23 cellular contexts compared by ENCODE assay signal in genomic region chr2:25829828-25830227, GRCh38. TPM values are rescaled to one million over a fixed set of nuclear protein-coding genes. Genes with fewer than 3 reads are reported as not detected.
DNase-seq lines count a peak whose midpoint lies in the region; ATAC-seq and TF ChIP-seq lines count a peak whose summit lies in the region.
"Had no signal": no experiment of that assay in that cellular context is flagged by ENCODE, and none has a peak within 500 bp of the region (broad histone marks: within the 10 kb centered on the region; RNA-seq: fewer than 3 reads in every experiment).

No MANE protein-coding gene starts in this region.

- H3K9ac ChIP-seq in subcutaneous abdominal adipose tissue (ENCODE audit: low read length in 5 of 5): peak overlapping the region in 2 of 5 donors; percentile 20 to 36
- H3K9ac ChIP-seq in SK-N-SH: no peak overlapping the region

- no peaks in the 10 kb centered on the region for H3K27me3 ChIP-seq in subcutaneous abdominal adipose tissue (ENCODE audit: control insufficient read depth in 5 of 5, insufficient read depth in 4 of 5, low read length in 5 of 5)
- no peaks in the 10 kb centered on the region for H3K27me3 ChIP-seq in SK-N-SH (ENCODE audit: insufficient read depth)
- H3K27me3 ChIP-seq in SJCRH30: no peaks in the 10 kb centered on the region
- H3K27me3 ChIP-seq: testis had no signal

- peaks cover 3 to 15% (median 15%) of the 10 kb centered on the region in 5 donors for H3K4me1 ChIP-seq in subcutaneous abdominal adipose tissue (ENCODE audit: control insufficient read depth in 5 of 5, insufficient read depth in 5 of 5, low read length in 5 of 5)
- H3K4me1 ChIP-seq in SK-N-SH (ENCODE audit: control insufficient read depth in 1 of 2, insufficient read depth in 2 of 2, low read depth in 1 of 2, low read length in 1 of 2): peaks cover 0 to 2% of the 10 kb centered on the region in 2 experiments; a peak in 1 of 4 replicates
- H3K4me1 ChIP-seq in SJCRH30: no peaks in the 10 kb centered on the region
- H3K4me1 ChIP-seq: testis had no signal

- H3K36me3 Mint-ChIP-seq in activated naive CD4-positive, alpha-beta T cell treated with anti-CD3 and anti-CD28 coated beads, Interleukin-2, amount 10 ng/mL, durations not matched to agents 7 days and 5 days: peaks cover 48% of the 10 kb centered on the region
- peaks cover 57% of the 10 kb centered on the region for H3K36me3 Mint-ChIP-seq in activated CD8-positive, alpha-beta T cell treated with anti-CD3 and anti-CD28 coated beads, Interleukin-2, amount 10 ng/mL, durations not matched to agents 7 days and 5 days (ENCODE audit: low read depth)
- peaks cover 16 to 39% (median 22%) of the 10 kb centered on the region in 3 donors for H3K36me3 Mint-ChIP-seq in naive thymus-derived CD8-positive, alpha-beta T cell

- H3K9me3 ChIP-seq in subcutaneous abdominal adipose tissue (ENCODE audit: control insufficient read depth in 5 of 5, low read length in 5 of 5) (peaks cover 0 to 12% (median 5%) of the 10 kb centered on the region in 5 donors), SK-N-SH (peaks cover 7% of the 10 kb centered on the region; the same call in 1 of the 2 replicates), SJCRH30 (replicated peaks) (no peaks in the 10 kb centered on the region)
- H3K9me3 ChIP-seq: testis had no signal

- no peak for TF ChIP-seq EP300 in SK-N-SH (IDR thresholded peaks at IDR 0.05; ENCODE audit: borderline replicate concordance in 1 of 2, low read depth in 1 of 2, low read length in 1 of 2)

- no peaks in the 10 kb centered on the region for H3K27me3 Mint-ChIP-seq in activated naive CD4-positive, alpha-beta T cell treated with anti-CD3 and anti-CD28 coated beads, Interleukin-2, amount 10 ng/mL, durations not matched to agents 7 days and 5 days
- H3K27me3 Mint-ChIP-seq in activated CD8-positive, alpha-beta T cell treated with anti-CD3 and anti-CD28 coated beads, Interleukin-2, amount 10 ng/mL, durations not matched to agents 7 days and 5 days (ENCODE audit: low read depth): no peaks in the 10 kb centered on the region
- no peaks in the 10 kb centered on the region for H3K27me3 Mint-ChIP-seq in naive thymus-derived CD8-positive, alpha-beta T cell
- H3K27me3 Mint-ChIP-seq: CD4-positive, CD25-positive, alpha-beta regulatory T cell; T-helper 17 cell had no signal

- no peaks in the 10 kb centered on the region for H3K9me2 ChIP-seq in SK-N-SH

- WGBS in SK-N-SH (ENCODE audit: low lambda C conversion rate): 100% methylated on average over 2 of the region's 2 CpGs

- peaks cover 29% of the 10 kb centered on the region for H3K79me2 ChIP-seq in SK-N-SH (ENCODE audit: insufficient read depth)

- H3K27ac ChIP-seq in subcutaneous abdominal adipose tissue (ENCODE audit: low read depth, low read length): peak overlapping the region; percentile 83
- H3K27ac ChIP-seq in SK-N-SH (ENCODE audit: low read depth in 2 of 2, low read length in 1 of 2): no peak overlapping the region
- H3K27ac ChIP-seq in SJCRH30: no peak overlapping the region
- H3K27ac ChIP-seq: HL-60, testis, WERI-Rb-1 had no signal

- no peak for TF ChIP-seq RAD21 in SK-N-SH (IDR thresholded peaks at IDR 0.05; ENCODE audit: low read length)

- H3K4me3 ChIP-seq in subcutaneous abdominal adipose tissue (ENCODE audit: low read depth in 1 of 5, low read length in 5 of 5) (no peak overlapping the region), SK-N-SH (ENCODE audit: low read depth in 2 of 2, low read length in 1 of 2) (no peak overlapping the region), SJCRH30 (no peak overlapping the region)
- H3K4me3 ChIP-seq: SK-N-MC, testis had no signal

- H3K4me3 Mint-ChIP-seq in activated naive CD4-positive, alpha-beta T cell treated with anti-CD3 and anti-CD28 coated beads, Interleukin-2, amount 10 ng/mL, durations not matched to agents 7 days and 5 days: no peak overlapping the region
- no peak overlapping the region for H3K4me3 Mint-ChIP-seq in activated CD8-positive, alpha-beta T cell treated with anti-CD3 and anti-CD28 coated beads, Interleukin-2, amount 10 ng/mL, durations not matched to agents 7 days and 5 days
- peak overlapping the region in 1 of 10 donors; percentile 39 for H3K4me3 Mint-ChIP-seq in naive thymus-derived CD8-positive, alpha-beta T cell
- H3K4me3 Mint-ChIP-seq: T-helper 17 cell had no signal

- peaks cover 59% of the 10 kb centered on the region for H3K4me1 Mint-ChIP-seq in activated naive CD4-positive, alpha-beta T cell treated with anti-CD3 and anti-CD28 coated beads, Interleukin-2, amount 10 ng/mL, durations not matched to agents 7 days and 5 days
- H3K4me1 Mint-ChIP-seq in activated CD8-positive, alpha-beta T cell treated with anti-CD3 and anti-CD28 coated beads, Interleukin-2, amount 10 ng/mL, durations not matched to agents 7 days and 5 days (ENCODE audit: low read depth): peaks cover 70% of the 10 kb centered on the region
- peaks cover 23 to 61% (median 51%) of the 10 kb centered on the region in 4 donors for H3K4me1 Mint-ChIP-seq in naive thymus-derived CD8-positive, alpha-beta T cell

- no peak overlapping the region for H3K4me2 ChIP-seq in SK-N-SH

- CTCF ChIA-PET in activated naive CD4-positive, alpha-beta T cell treated with anti-CD3 and anti-CD28 coated beads, Interleukin-2, amount 10 ng/mL, durations not matched to agents 7 days and 5 days (lab: Charles Lee): interaction anchor here (1.1 kb wide), 1 partner anchor 9 kb away, joined by 3 read pairs; no protein-coding TSS in a partner anchor
- CTCF ChIA-PET in activated CD8-positive, alpha-beta T cell treated with anti-CD3 and anti-CD28 coated beads, Interleukin-2, amount 10 ng/mL, durations not matched to agents 7 days and 5 days (lab: Charles Lee): interaction anchor here (0.9 to 3.5 kb wide), 4 partner anchors 12 to 23 kb away, joined by 3 to 11 read pairs (median 6); no protein-coding TSS in a partner anchor
- CTCF ChIA-PET in SK-N-SH (lab: Yijun Ruan, JAX): interaction anchor here (0.9 to 2.9 kb wide), 5 partner anchors 10 to 108 kb away, joined by 3 to 13 read pairs (median 4); no protein-coding TSS in a partner anchor

- peaks cover 4% of the 10 kb centered on the region for H3F3A ChIP-seq in SK-N-SH (replicated peaks; ENCODE audit: insufficient read depth)

- DNase-seq in activated naive CD4-positive, alpha-beta T cell treated with anti-CD3 and anti-CD28 coated beads, Interleukin-2, amount 10 ng/mL, durations not matched to agents 7 days and 5 days: no peak
- DNase-seq in activated naive CD4-positive, alpha-beta T cell treated with Interleukin-2 at 50 U/mL for 16 hours: no peak
- no peak for DNase-seq in activated CD8-positive, alpha-beta T cell treated with anti-CD3 and anti-CD28 coated beads, Interleukin-2, amount 10 ng/mL, durations not matched to agents 7 days and 5 days
- DNase-seq in left lobe of liver (ENCODE audit: low spot score) (no peak), SK-N-SH (no peak), SJCRH30 (no peak)
- DNase-seq in naive thymus-derived CD8-positive, alpha-beta T cell: no peak
- DNase-seq: activated T-cell treated with anti-CD3 and anti-CD28 coated beads, Interleukin-2, amount 50 U/mL, for 48 hours; CD4-positive, CD25-positive, alpha-beta regulatory T cell; head of caudate nucleus; kidney glomerular epithelial cell; NCI-H1092; NCI-H187 treated with DMSO at 0.1 percent for 48 hours; NCI-H526; nucleus accumbens; RPMI8226; stimulated activated CD4-positive, alpha-beta T cell treated with anti-CD3 and anti-CD28 coated beads, Interleukin-2, amount 100 ng/mL, for 24 hours; T-helper 17 cell; testis; WERI-Rb-1 had no signal

- H4K20me1 ChIP-seq in SK-N-SH (ENCODE audit: insufficient read depth): no peaks in the 10 kb centered on the region

- POLR2A ChIA-PET in activated CD8-positive, alpha-beta T cell treated with anti-CD3 and anti-CD28 coated beads, Interleukin-2, amount 10 ng/mL, durations not matched to agents 7 days and 5 days (lab: Charles Lee): no interaction called here
- POLR2A ChIA-PET in SK-N-SH (lab: Yijun Ruan, JAX): interaction anchor here (1.2 kb wide), 1 partner anchor 11 kb away, joined by 3 read pairs; no protein-coding TSS in a partner anchor
- POLR2A ChIA-PET in naive thymus-derived CD8-positive, alpha-beta T cell (lab: Charles Lee): interaction anchor here (0.5 kb wide), 1 partner anchor 9 kb away, joined by 3 read pairs; no protein-coding TSS in a partner anchor

- H3K36me3 ChIP-seq in subcutaneous abdominal adipose tissue (ENCODE audit: control insufficient read depth in 5 of 5, insufficient read depth in 5 of 5, low read length in 5 of 5) (peaks cover 0 to 7% (median 4%) of the 10 kb centered on the region in 5 donors), SK-N-SH (replicated peaks in 1 of 2; ENCODE audit: control insufficient read depth in 1 of 2, insufficient read depth in 2 of 2, low read length in 1 of 2) (peaks cover 5 to 17% of the 10 kb centered on the region in 2 experiments), SJCRH30 (peaks cover 12% of the 10 kb centered on the region)

- no peak for TF ChIP-seq CTCF in SK-N-SH (IDR thresholded peaks at IDR 0.05)

- H3K27ac Mint-ChIP-seq in activated naive CD4-positive, alpha-beta T cell treated with anti-CD3 and anti-CD28 coated beads, Interleukin-2, amount 10 ng/mL, durations not matched to agents 7 days and 5 days: peak overlapping the region; percentile 76
- H3K27ac Mint-ChIP-seq in activated CD8-positive, alpha-beta T cell treated with anti-CD3 and anti-CD28 coated beads, Interleukin-2, amount 10 ng/mL, durations not matched to agents 7 days and 5 days: peak overlapping the region; percentile 67
- H3K27ac Mint-ChIP-seq in naive thymus-derived CD8-positive, alpha-beta T cell: peak overlapping the region in 2 of 10 donors; percentile 31 to 51
- H3K27ac Mint-ChIP-seq: T-helper 17 cell had no signal

- peaks cover 7% of the 10 kb centered on the region for H3K9me3 Mint-ChIP-seq in activated naive CD4-positive, alpha-beta T cell treated with anti-CD3 and anti-CD28 coated beads, Interleukin-2, amount 10 ng/mL, durations not matched to agents 7 days and 5 days
- H3K9me3 Mint-ChIP-seq in activated CD8-positive, alpha-beta T cell treated with anti-CD3 and anti-CD28 coated beads, Interleukin-2, amount 10 ng/mL, durations not matched to agents 7 days and 5 days (ENCODE audit: insufficient read depth): peaks cover 12% of the 10 kb centered on the region
- peaks cover 0 to 15% (median 7%) of the 10 kb centered on the region in 9 donors for H3K9me3 Mint-ChIP-seq in naive thymus-derived CD8-positive, alpha-beta T cell

- ATAC-seq in activated CD8-positive, alpha-beta T cell treated with anti-CD3 and anti-CD28 coated beads, Interleukin-2, amount 10 ng/mL, durations not matched to agents 7 days and 5 days: no peak
- peak; percentile 66 for ATAC-seq in left lobe of liver
- ATAC-seq in naive thymus-derived CD8-positive, alpha-beta T cell: no peak
- ATAC-seq: T-helper 17 cell had no signal

- no peak overlapping the region for H2AFZ ChIP-seq in SK-N-SH (ENCODE audit: low read depth)

RNA-seq across cellular contexts. Expression of gene ASXL2, which starts 48.5 kb away (rescaled TPM):
- total RNA-seq in activated CD8-positive, alpha-beta T cell treated with anti-CD3 and anti-CD28 coated beads, Interleukin-2, amount 10 ng/mL, durations not matched to agents 7 days and 5 days: 10 to 100 TPM; 44.0 to 45.0 TPM
- 11.0 TPM for total RNA-seq in left lobe of liver
- polyA plus RNA-seq in SK-N-SH (2012; rRNA removed): 4.8 and 6.1 TPM in 2 replicates
- polyA plus RNA-seq in SK-N-SH (2012; cell fraction: cytosol; rRNA removed): 5.6 and 5.8 TPM in 2 replicates
- polyA plus RNA-seq in SK-N-SH (2012; cell fraction: nucleus; rRNA removed): 6.6 and 10.3 TPM in 2 replicates
- 10 to 100 TPM; 56.6 to 62.2 TPM for total RNA-seq in naive thymus-derived CD8-positive, alpha-beta T cell
- 10 to 100 TPM in 1 of 3 donors, 1 to 10 TPM in 2; 7.6 to 11.2 (median 9.9) TPM for polyA plus RNA-seq in naive thymus-derived CD8-positive, alpha-beta T cell
- 24.5 and 26.7 TPM in 2 replicates for total RNA-seq in SJCRH30 (2014; rRNA removed; shearing (Covaris generic))
